Comparison of ENCODE assay signal across 8 cellular contexts in genomic region chr11:73404048-73404447, GRCh38. TPM values are rescaled to one million over a fixed set of nuclear protein-coding genes. Genes with fewer than 3 reads are reported as not detected.
DNase-seq lines count a peak whose midpoint lies in the region; ATAC-seq and TF ChIP-seq lines count a peak whose summit lies in the region.

No MANE protein-coding gene starts in this region.

- peak; percentile 59 for DNase-seq in ELF-1 (ENCODE audit: low read depth, low spot score)
- peak; percentile 85 for DNase-seq in MV-4-11 (lab: John Stamatoyannopoulos, UW)
- DNase-seq in ascending aorta (ENCODE audit: low spot score in 2 of 2) = peak in 1 of 2 donors; percentile 79
- DNase-seq in iPS DF 4.7 (ENCODE audit: extremely low read depth, low spot score) = peak; percentile 22
- peak; percentile 54 for DNase-seq in stomach

- TF ChIP-seq CTCF in ascending aorta (IDR thresholded peaks at IDR 0.05) (peak; percentile 32 to 60 (median 51)), stomach (IDR thresholded peaks at IDR 0.05) (peak in 4 of 7 experiments; percentile 30 to 56 (median 44))

- H3K4me1 ChIP-seq in ascending aorta (peaks cover 0 to 4% of the 10 kb centered on the region in 2 donors), stomach (peaks cover 0 to 12% (median 0%) of the 10 kb centered on the region in 4 donors)

- H3K27ac ChIP-seq in ascending aorta (no peak overlapping the region), stomach (no peak overlapping the region)

- TF ChIP-seq EP300 in stomach (IDR thresholded peaks at IDR 0.05) = no peak

- 57 to 76% (median 63%) methylated on average over 4 of the region's 4 CpGs for WGBS in stomach, 5 donors

- no peak for TF ChIP-seq POLR2A in stomach (IDR thresholded peaks at IDR 0.05)

- H3K4me3 ChIP-seq in ascending aorta (no peak overlapping the region), stomach (no peak overlapping the region)

- H3K27me3 ChIP-seq in ascending aorta (no peaks in the 10 kb centered on the region), stomach (no peaks in the 10 kb centered on the region)

- intact Hi-C loops in ascending aorta (cut with DNase I) (loop anchor here (1.0 kb wide), 1 partner anchor 257 kb away; no protein-coding TSS in a partner anchor), stomach (cut with DNase I; ENCODE audit: low total_unique reads) (loop anchor here (5.0 kb wide), 1 partner anchor 253 kb away; no protein-coding TSS in a partner anchor)

- no peak for ATAC-seq in HG02973 (IDR thresholded peaks at IDR 0.05; ENCODE audit: unreplicated experiment)
- ATAC-seq in HG03469 (IDR thresholded peaks at IDR 0.05; ENCODE audit: unreplicated experiment) = no peak
- ATAC-seq in GM21529 (IDR thresholded peaks at IDR 0.05; ENCODE audit: unreplicated experiment) = no peak

- H3K9me3 ChIP-seq in ascending aorta (no peaks in the 10 kb centered on the region), stomach (no peaks in the 10 kb centered on the region)

- H3K36me3 ChIP-seq in ascending aorta (peaks cover 12 to 27% of the 10 kb centered on the region in 2 donors), stomach (peaks cover 4 to 50% (median 47%) of the 10 kb centered on the region in 4 donors)

RNA-seq across cellular contexts. Expression of gene RELT, which starts 27.8 kb away (rescaled TPM):
- total RNA-seq in ascending aorta (25.7 TPM), stomach (10 to 100 TPM in 1 of 5 donors, 1 to 10 TPM in 2, not detected in 2; 2.2 to 18.7 (median 2.9) TPM)
- 1 to 10 TPM; 1.2 to 1.6 (median 1.2) TPM for polyA plus RNA-seq in stomach
